ENCODE assay signal across 1 cellular context in genomic region chr13:98506343-98507059, GRCh38.
TF ChIP-seq lines count a peak whose summit lies in the region.

No MANE protein-coding gene starts in this region.

TF ChIP-seq in HepG2, 621 proteins besides CTCF, POLR2A, EP300 and RAD21 (continued from another document and continues in another):
- peak; percentile 82 for TF ChIP-seq KMT2B (CRISPR knock-in tag; IDR thresholded peaks at IDR 0.05)
- TF ChIP-seq MED1 (CRISPR knock-in tag; IDR thresholded peaks at IDR 0.05), result peak; percentile 94
- no peak for TF ChIP-seq ZNF468 (CRISPR knock-in tag; IDR thresholded peaks at IDR 0.05)
- TF ChIP-seq GFI1 (CRISPR knock-in tag; IDR thresholded peaks at IDR 0.05; ENCODE audit: borderline replicate concordance), result peak; percentile 84
- peak; percentile 91 for TF ChIP-seq TEAD3 (CRISPR knock-in tag; optimal IDR thresholded peaks at IDR 0.05; ENCODE audit: borderline replicate concordance)
- 0 out of 2 replicates have a peak, but pooled peaks have one; percentile 61 for TF ChIP-seq ZFAT (CRISPR knock-in tag; conservative IDR thresholded peaks at IDR 0.05)
- TF ChIP-seq, protein P1, sequence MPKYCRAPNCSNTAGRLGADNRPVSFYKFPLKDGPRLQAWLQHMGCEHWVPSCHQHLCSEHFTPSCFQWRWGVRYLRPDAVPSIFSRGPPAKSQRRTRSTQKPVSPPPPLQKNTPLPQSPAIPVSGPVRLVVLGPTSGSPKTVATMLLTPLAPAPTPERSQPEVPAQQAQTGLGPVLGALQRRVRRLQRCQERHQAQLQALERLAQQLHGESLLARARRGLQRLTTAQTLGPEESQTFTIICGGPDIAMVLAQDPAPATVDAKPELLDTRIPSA (CRISPR knock-in tag; IDR thresholded peaks at IDR 0.05; ENCODE audit: borderline replicate concordance), result peak; percentile 62
- peak; percentile 96 for TF ChIP-seq FOXC1 (CRISPR knock-in tag; IDR thresholded peaks at IDR 0.05; ENCODE audit: borderline replicate concordance)
- TF ChIP-seq, protein P2, sequence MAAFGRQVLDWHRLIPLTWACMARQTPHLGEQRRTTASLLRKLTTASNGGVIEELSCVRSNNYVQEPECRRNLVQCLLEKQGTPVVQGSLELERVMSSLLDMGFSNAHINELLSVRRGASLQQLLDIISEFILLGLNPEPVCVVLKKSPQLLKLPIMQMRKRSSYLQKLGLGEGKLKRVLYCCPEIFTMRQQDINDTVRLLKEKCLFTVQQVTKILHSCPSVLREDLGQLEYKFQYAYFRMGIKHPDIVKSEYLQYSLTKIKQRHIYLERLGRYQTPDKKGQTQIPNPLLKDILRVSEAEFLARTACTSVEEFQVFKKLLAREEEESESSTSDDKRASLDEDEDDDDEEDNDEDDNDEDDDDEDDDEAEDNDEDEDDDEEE (CRISPR knock-in tag; IDR thresholded peaks at IDR 0.05), result 0 out of 2 replicates have a peak, but pooled peaks have one; percentile 19
- TF ChIP-seq TBX2 (CRISPR knock-in tag; IDR thresholded peaks at IDR 0.05; ENCODE audit: borderline replicate concordance), result peak; percentile 100
- peak; percentile 84; the same call in 1 of the 2 replicates for TF ChIP-seq SNAI1 (CRISPR knock-in tag; IDR thresholded peaks at IDR 0.05; ENCODE audit: borderline replicate concordance)
- no peak for TF ChIP-seq IKZF1 (IDR thresholded peaks at IDR 0.05)
- TF ChIP-seq GLI4 (CRISPR knock-in tag; IDR thresholded peaks at IDR 0.05; ENCODE audit: borderline replicate concordance), result peak; percentile 84; the same call in 1 of the 2 replicates
- TF ChIP-seq MIER2 (CRISPR knock-in tag; IDR thresholded peaks at IDR 0.05), result no peak
- TF ChIP-seq SMYD3 (CRISPR knock-in tag; IDR thresholded peaks at IDR 0.05), result peak; percentile 94
- peak; percentile 95 for TF ChIP-seq ZNF547 (CRISPR knock-in tag; IDR thresholded peaks at IDR 0.05)
- peak; percentile 91 for TF ChIP-seq ZNF44 (CRISPR knock-in tag; IDR thresholded peaks at IDR 0.05)
- no peak for TF ChIP-seq ZNF512 (CRISPR knock-in tag; IDR thresholded peaks at IDR 0.05)
- TF ChIP-seq ELF4 (CRISPR knock-in tag; IDR thresholded peaks at IDR 0.05; ENCODE audit: borderline replicate concordance), result peak; percentile 83; the same call in 1 of the 2 replicates
- peak; percentile 69; the same call in 1 of the 2 replicates for TF ChIP-seq PRDM15 (CRISPR knock-in tag; IDR thresholded peaks at IDR 0.05)
- TF ChIP-seq, protein P3, sequence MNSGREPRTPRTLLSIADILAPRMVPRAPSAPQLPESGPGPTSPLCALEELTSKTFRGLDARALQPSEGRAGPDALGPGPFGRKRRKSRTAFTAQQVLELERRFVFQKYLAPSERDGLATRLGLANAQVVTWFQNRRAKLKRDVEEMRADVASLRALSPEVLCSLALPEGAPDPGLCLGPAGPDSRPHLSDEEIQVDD (CRISPR knock-in tag; IDR thresholded peaks at IDR 0.05; ENCODE audit: borderline replicate concordance), result peak; percentile 95; the same call in 1 of the 2 replicates
- TF ChIP-seq ZBTB1 (CRISPR knock-in tag; IDR thresholded peaks at IDR 0.05; ENCODE audit: borderline replicate concordance), result peak; percentile 84
- TF ChIP-seq TSC22D2 (CRISPR knock-in tag; IDR thresholded peaks at IDR 0.05; ENCODE audit: borderline replicate concordance), result peak; percentile 89; the same call in 1 of the 2 replicates
- no peak; the same call in 1 of the 2 replicates for TF ChIP-seq JDP2 (CRISPR knock-in tag; IDR thresholded peaks at IDR 0.05; ENCODE audit: borderline replicate concordance)
- peak; percentile 88; the same call in 1 of the 2 replicates for TF ChIP-seq ZBTB8A (CRISPR knock-in tag; IDR thresholded peaks at IDR 0.05; ENCODE audit: borderline replicate concordance, low read depth)
- peak; percentile 58; the same call in 1 of the 2 replicates for TF ChIP-seq PRDM10 (CRISPR knock-in tag; IDR thresholded peaks at IDR 0.05; ENCODE audit: low read depth)
- TF ChIP-seq, protein P4, sequence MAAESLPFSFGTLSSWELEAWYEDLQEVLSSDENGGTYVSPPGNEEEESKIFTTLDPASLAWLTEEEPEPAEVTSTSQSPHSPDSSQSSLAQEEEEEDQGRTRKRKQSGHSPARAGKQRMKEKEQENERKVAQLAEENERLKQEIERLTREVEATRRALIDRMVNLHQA (CRISPR knock-in tag; IDR thresholded peaks at IDR 0.05), result no peak
- peak; percentile 95; the same call in 1 of the 2 replicates for TF ChIP-seq ZNF224 (CRISPR knock-in tag; IDR thresholded peaks at IDR 0.05)
- 0 out of 3 replicates have a peak, but pooled peaks have one; percentile 17 for TF ChIP-seq MXI1 (IDR thresholded peaks at IDR 0.05; ENCODE audit: borderline replicate concordance, low read depth, low read length)
- TF ChIP-seq NR2F6 (IDR thresholded peaks at IDR 0.05), result peak; percentile 96
- TF ChIP-seq NR2F6 (CRISPR knock-in tag; IDR thresholded peaks at IDR 0.05), result peak; percentile 96
- peak; percentile 96 for TF ChIP-seq ZNF331 (CRISPR knock-in tag; IDR thresholded peaks at IDR 0.05)
- TF ChIP-seq ZNF839 (CRISPR knock-in tag; IDR thresholded peaks at IDR 0.05; ENCODE audit: borderline replicate concordance), result no peak; the same call in 1 of the 2 replicates
- TF ChIP-seq GMEB1 (CRISPR knock-in tag; IDR thresholded peaks at IDR 0.05; ENCODE audit: borderline replicate concordance), result peak; percentile 65
- TF ChIP-seq NR2F1 (CRISPR knock-in tag; IDR thresholded peaks at IDR 0.05), result peak; percentile 91 to 92
- peak; percentile 71; the same call in 1 of the 2 replicates for TF ChIP-seq E2F1 (CRISPR knock-in tag; IDR thresholded peaks at IDR 0.05)
- peak; percentile 77; the same call in 1 of the 2 replicates for TF ChIP-seq ZNF329 (CRISPR knock-in tag; IDR thresholded peaks at IDR 0.05; ENCODE audit: low read depth)
- peak; percentile 95 for TF ChIP-seq MLXIP (CRISPR knock-in tag; IDR thresholded peaks at IDR 0.05; ENCODE audit: borderline replicate concordance)
- TF ChIP-seq ZNF460 (CRISPR knock-in tag; IDR thresholded peaks at IDR 0.05; ENCODE audit: borderline replicate concordance), result no peak
- no peak for TF ChIP-seq NAIF1 (CRISPR knock-in tag; IDR thresholded peaks at IDR 0.05; ENCODE audit: borderline replicate concordance)
- 0 out of 2 replicates have a peak, but pooled peaks have one; percentile 73 for TF ChIP-seq ZNF776 (CRISPR knock-in tag; IDR thresholded peaks at IDR 0.05)
- peak; percentile 71; the same call in 1 of the 2 replicates for TF ChIP-seq ZNF292 (CRISPR knock-in tag; IDR thresholded peaks at IDR 0.05; ENCODE audit: borderline replicate concordance, low read depth)
- TF ChIP-seq SKI (IDR thresholded peaks at IDR 0.05; ENCODE audit: partially characterized antibody), result peak; percentile 50
- TF ChIP-seq NFKB2 (CRISPR knock-in tag; IDR thresholded peaks at IDR 0.05; ENCODE audit: borderline replicate concordance), result peak; percentile 99
- no peak for TF ChIP-seq ZNF34 (CRISPR knock-in tag; IDR thresholded peaks at IDR 0.05; ENCODE audit: borderline replicate concordance)
- peak; percentile 95 for TF ChIP-seq ZNF772 (CRISPR knock-in tag; IDR thresholded peaks at IDR 0.05)
